25 cellular contexts compared by ENCODE assay signal in genomic region chr4:744212-744841, GRCh38. TPM values are rescaled to one million over a fixed set of nuclear protein-coding genes. Genes with fewer than 3 reads are reported as not detected.
DNase-seq lines count a peak whose midpoint lies in the region; ATAC-seq and TF ChIP-seq lines count a peak whose summit lies in the region.
"Had no signal": no experiment of that assay in that cellular context is flagged by ENCODE, and none has a peak within 500 bp of the region (broad histone marks: within the 10 kb centered on the region; RNA-seq: fewer than 3 reads in every experiment).

No MANE protein-coding gene starts in this region.

- H4K91ac ChIP-seq in trophoblast cell (ENCODE audit: low read depth, low read length), result no peak overlapping the region

- H4K12ac ChIP-seq in trophoblast cell (ENCODE audit: low read depth, low read length), result no peak overlapping the region

- H2BK120ac ChIP-seq in trophoblast cell (ENCODE audit: insufficient read depth, low read length, poor library complexity), result no peak overlapping the region

- H2AK5ac ChIP-seq in trophoblast cell (ENCODE audit: low read length), result no peak overlapping the region

- peaks cover 10% of the 10 kb centered on the region for H3K36me3 ChIP-seq in H7 (replicated peaks; ENCODE audit: control insufficient read depth, insufficient read depth, low read length)
- peaks cover 33% of the 10 kb centered on the region for H3K36me3 ChIP-seq in brain microvascular endothelial cell (replicated peaks)
- peaks cover 55 to 56% of the 10 kb centered on the region in 2 experiments for H3K36me3 ChIP-seq in trophoblast cell (ENCODE audit: control insufficient read depth in 1 of 2, insufficient read depth in 2 of 2, low read length in 2 of 2)
- H3K36me3 ChIP-seq: neural progenitor cell had no signal

- H3K4me1 ChIP-seq in trophoblast cell (ENCODE audit: control insufficient read depth in 1 of 2, insufficient read depth in 2 of 2, low read length in 2 of 2), result no peaks in the 10 kb centered on the region
- H3K4me1 ChIP-seq: body of pancreas, neural progenitor cell, sigmoid colon, tibial artery had no signal

- H3K4me3 ChIP-seq in H7 (ENCODE audit: insufficient read depth, low read depth, low read length) (no peak overlapping the region), brain microvascular endothelial cell (ENCODE audit: low read depth, low read length) (no peak overlapping the region), trophoblast cell (ENCODE audit: low read depth, low read length) (no peak overlapping the region)
- H3K4me3 ChIP-seq: body of pancreas, neural progenitor cell, sigmoid colon, tibial artery had no signal

- no peak overlapping the region for H4K8ac ChIP-seq in trophoblast cell (ENCODE audit: low read depth, low read length)

- H2BK12ac ChIP-seq in trophoblast cell (ENCODE audit: low read length), result no peak overlapping the region

- no peaks in the 10 kb centered on the region for H3K79me1 ChIP-seq in trophoblast cell (ENCODE audit: low read length)

- TF ChIP-seq CTCF in brain microvascular endothelial cell (IDR thresholded peaks at IDR 0.05; ENCODE audit: low read depth, low read length, missing control alignments), result no peak

- no peak overlapping the region for H3K4ac ChIP-seq in trophoblast cell (ENCODE audit: low read depth, low read length)

- no peaks in the 10 kb centered on the region for H3K9me3 ChIP-seq in trophoblast cell (ENCODE audit: insufficient read depth, low read depth, low read length)
- H3K9me3 ChIP-seq: sigmoid colon had no signal

- ATAC-seq in HG03095 (IDR thresholded peaks at IDR 0.05; ENCODE audit: unreplicated experiment), result no peak
- ATAC-seq: body of pancreas, SK-N-SH treated with all-trans-retinoic acid at 6 μM for 48 hours had no signal

- WGBS in trophoblast cell (ENCODE audit: extremely low coverage, insufficient coverage, insufficient read length), result no CpG with 5 or more reads among the region's 44 CpGs

- no peak overlapping the region for H2AFZ ChIP-seq in trophoblast cell (ENCODE audit: insufficient read depth, low read length, poor library complexity)
- H2AFZ ChIP-seq: neural progenitor cell had no signal

- no peaks in the 10 kb centered on the region for H3K27me3 ChIP-seq in H7 (ENCODE audit: control insufficient read depth, insufficient read depth, low read length)
- H3K27me3 ChIP-seq in brain microvascular endothelial cell (replicated peaks), result no peaks in the 10 kb centered on the region
- H3K27me3 ChIP-seq in trophoblast cell (ENCODE audit: insufficient read depth, low read length), result no peaks in the 10 kb centered on the region
- H3K27me3 ChIP-seq: body of pancreas, neural progenitor cell, sigmoid colon, tibial artery had no signal

- H3K23ac ChIP-seq in trophoblast cell (ENCODE audit: low read length), result no peak overlapping the region

- no peaks in the 10 kb centered on the region for H3K9me3 Mint-ChIP-seq in immature natural killer cell
- H3K9me3 Mint-ChIP-seq: activated T-helper 1 cell treated with anti-CD3 and anti-CD28 coated beads, Interleukin-12 subunit alpha, Interleukin-12 subunit beta, Interleukin-2, Interleukin-4 antibody, amounts not matched to agents 30 ng/mL and 10 ng/mL and 1 ng/mL, durations not matched to agents 14 hours and 24 hours and 36 hours; CD4-positive, alpha-beta memory T cell; T-helper 1 cell treated with Interleukin-12 subunit alpha and Interleukin-12 subunit beta and Interleukin-4 antibody, amounts not matched to agents 30 μg/mL and 1 μg/mL, for 36 hours had no signal

- H3K27me3 Mint-ChIP-seq in immature natural killer cell (ENCODE audit: low read depth in 3 of 3), result peaks cover 0 to 3% (median 1%) of the 10 kb centered on the region in 3 donors
- H3K27me3 Mint-ChIP-seq: CD4-positive, alpha-beta memory T cell had no signal

- no peak overlapping the region for H3K14ac ChIP-seq in trophoblast cell (ENCODE audit: low read length)

- no peak overlapping the region for H3K4me3 Mint-ChIP-seq in immature natural killer cell
- H3K4me3 Mint-ChIP-seq: activated T-helper 1 cell treated with anti-CD3 and anti-CD28 coated beads, Interleukin-12 subunit alpha, Interleukin-12 subunit beta, Interleukin-2, Interleukin-4 antibody, amounts not matched to agents 30 ng/mL and 10 ng/mL and 1 ng/mL, durations not matched to agents 14 hours and 24 hours and 36 hours; CD4-positive, alpha-beta memory T cell; neural progenitor cell; T-helper 1 cell treated with Interleukin-12 subunit alpha and Interleukin-12 subunit beta and Interleukin-4 antibody, amounts not matched to agents 30 μg/mL and 1 μg/mL, for 36 hours had no signal

- H3K4me2 ChIP-seq in trophoblast cell (ENCODE audit: low read length), result no peak overlapping the region
- H3K4me2 ChIP-seq: neural progenitor cell had no signal

- peak overlapping the region; percentile 38 for H3K27ac ChIP-seq in brain microvascular endothelial cell
- no peak overlapping the region for H3K27ac ChIP-seq in trophoblast cell (ENCODE audit: low read depth, low read length)
- H3K27ac ChIP-seq: body of pancreas, neural progenitor cell, sigmoid colon, tibial artery had no signal

- in situ Hi-C loops in brain microvascular endothelial cell (cut with HindIII; ENCODE audit: low pct_ligation_motif_present, low sequenced_read_pairs), result no loop called here
- in situ Hi-C loops in KBM-7 (cut with MboI; ENCODE audit: low pct_unique_long_range_greater_than_20kb, low sequenced_read_pairs), result no loop called here

- DNase-seq in DMS53 (lab: John Stamatoyannopoulos, UW) (peak; percentile 65), DMS53 treated with DMSO at 0.1 percent for 48 hours (lab: John Stamatoyannopoulos, UW; ENCODE audit: unreplicated experiment) (no peak), H7 (peak; percentile 69), brain microvascular endothelial cell (no peak), trophoblast cell (peak; percentile 63 to 83), immature natural killer cell (no peak), KBM-7 (no peak)
- DNase-seq: 8988T; activated CD4-positive, alpha-beta T cell treated with anti-CD3 and anti-CD28 coated beads, Interleukin-2, amount 50 U/mL, for 48 hours; activated naive CD4-positive, alpha-beta T cell treated with Interleukin-2 at 50 U/mL for 16 hours; body of pancreas; CD4-positive, alpha-beta memory T cell; KG1; NCI-H1092 treated with DMSO at 0.1 percent for 48 hours; NCI-H1694 treated with DMSO at 0.1 percent for 48 hours; NCI-H510A treated with DMSO at 0.1 percent for 48 hours; sigmoid colon; stimulated activated CD4-positive, alpha-beta T cell treated with anti-CD3 and anti-CD28 coated beads, Interleukin-4, amount 100 ng/mL, for 1 hour; tibial artery had no signal

- H3K27ac Mint-ChIP-seq in immature natural killer cell, result peak overlapping the region in 1 of 6 donors; percentile 64
- H3K27ac Mint-ChIP-seq: activated T-helper 1 cell treated with anti-CD3 and anti-CD28 coated beads, Interleukin-12 subunit alpha, Interleukin-12 subunit beta, Interleukin-2, Interleukin-4 antibody, amounts not matched to agents 30 ng/mL and 10 ng/mL and 1 ng/mL, durations not matched to agents 14 hours and 24 hours and 36 hours; T-helper 1 cell treated with Interleukin-12 subunit alpha and Interleukin-12 subunit beta and Interleukin-4 antibody, amounts not matched to agents 30 μg/mL and 1 μg/mL, for 36 hours had no signal

- peak overlapping the region; percentile 43 for H2BK5ac ChIP-seq in trophoblast cell (ENCODE audit: low read depth, low read length, poor library complexity)

- no peak overlapping the region for H3K9ac ChIP-seq in trophoblast cell (ENCODE audit: low read length)
- H3K9ac ChIP-seq: neural progenitor cell had no signal

- H3K18ac ChIP-seq in trophoblast cell (ENCODE audit: low read length), result no peak overlapping the region

- H3K79me2 ChIP-seq in trophoblast cell (ENCODE audit: control insufficient read depth, insufficient read depth, low read length, poor library complexity), result no peaks in the 10 kb centered on the region

- H3K4me1 Mint-ChIP-seq in immature natural killer cell, result peaks cover 0 to 5% of the 10 kb centered on the region in 2 donors

- H3K36me3 Mint-ChIP-seq in immature natural killer cell, result peaks cover 7 to 11% (median 11%) of the 10 kb centered on the region in 3 donors

RNA-seq across cellular contexts. Expression of gene PCGF3, which starts 38.7 kb away (rescaled TPM):
- 53.6 and 57.9 TPM in 2 replicates for total RNA-seq in H7 (2014; rRNA removed; shearing (Covaris generic))
- polyA plus RNA-seq in trophoblast cell (2013), result 63.6 and 66.1 TPM in 2 replicates
- 1 to 10 TPM; 6.5 to 7.5 (median 6.6) TPM for polyA plus RNA-seq in immature natural killer cell

RNA-seq across cellular contexts. Expression of gene SLC49A3, which starts 55.4 kb away (rescaled TPM):
- total RNA-seq in H7 (2014; rRNA removed; shearing (Covaris generic)), result 2.0 and 4.1 TPM in 2 replicates
- polyA plus RNA-seq in trophoblast cell (2013), result 1.8 and 2.1 TPM in 2 replicates
- polyA plus RNA-seq in immature natural killer cell, result 1 to 10 TPM; 3.8 to 7.1 (median 6.1) TPM
- total RNA-seq: MCF 10A had no signal
- polyA plus RNA-seq: CD4-positive, alpha-beta memory T cell had no signal

Comparison
In these comparisons a context has a peak if more than half of its experiments do, and no peak if none do; other contexts are left out.
1. DNase-seq: peak in DMS53 (single experiment), H7 (single experiment) and trophoblast cell (2 of 2); none in DMS53 treated with DMSO at 0.1 percent for 48 hours (single experiment), brain microvascular endothelial cell (single experiment), immature natural killer cell (0 of 3) and KBM-7 (single experiment).